8 cellular contexts compared by ENCODE assay signal in the genomic region with DNA sequence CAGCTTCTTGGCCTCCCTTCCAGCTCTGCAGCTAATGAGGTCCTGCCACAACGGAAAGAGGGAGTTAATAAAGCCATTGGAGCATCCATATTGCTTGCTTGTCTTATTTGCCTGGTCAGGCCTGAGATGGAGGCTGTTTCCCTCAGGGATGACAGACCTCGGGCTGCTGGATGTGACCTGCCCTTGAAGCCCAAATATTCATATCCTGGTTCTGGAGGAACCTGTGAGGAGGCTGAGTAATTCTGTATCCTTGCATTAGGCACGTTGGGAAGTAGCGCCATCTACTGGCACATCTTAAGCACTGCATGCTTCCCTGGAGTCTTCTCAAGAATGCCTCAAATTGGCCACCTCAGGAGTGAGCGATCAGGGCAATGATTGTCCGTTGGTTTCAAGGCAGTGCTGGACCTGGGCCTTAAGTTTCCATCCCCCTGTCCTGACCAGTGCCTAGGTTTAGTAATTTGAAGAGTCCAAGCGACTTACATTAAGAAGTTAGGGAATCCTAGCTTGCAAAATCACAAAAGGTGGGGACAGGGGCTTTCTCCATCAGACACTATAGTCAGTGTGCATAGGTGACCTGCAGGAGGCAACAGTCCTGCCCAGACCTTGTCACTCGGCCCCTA. TPM values are rescaled to one million over a fixed set of nuclear protein-coding genes. Genes with fewer than 3 reads are reported as not detected.
DNase-seq lines count a peak whose midpoint lies in the region; ATAC-seq and TF ChIP-seq lines count a peak whose summit lies in the region.

No MANE protein-coding gene starts in this region.

- H3K9ac ChIP-seq in trophoblast cell (ENCODE audit: low read length) = no peak overlapping the region

- no peak overlapping the region for H2BK5ac ChIP-seq in trophoblast cell (ENCODE audit: low read depth, low read length, poor library complexity)

- H2BK12ac ChIP-seq in trophoblast cell (ENCODE audit: low read length) = no peak overlapping the region

- peak; percentile 99 for TF ChIP-seq CTCF in AG04450 (IDR thresholded peaks at IDR 0.05; ENCODE audit: low read depth, low read length)
- TF ChIP-seq CTCF in type B pancreatic cell (conservative IDR thresholded peaks at IDR 0.05) = peak; percentile 98

- H3K79me2 ChIP-seq in trophoblast cell (ENCODE audit: control insufficient read depth, insufficient read depth, low read length, poor library complexity) = no peaks in the 10 kb centered on the region

- no peaks in the 10 kb centered on the region for H3K79me1 ChIP-seq in trophoblast cell (ENCODE audit: low read length)

- H3K4ac ChIP-seq in trophoblast cell (ENCODE audit: low read depth, low read length) = no peak overlapping the region

- H3K36me3 ChIP-seq in trophoblast cell (ENCODE audit: control insufficient read depth in 1 of 2, insufficient read depth in 2 of 2, low read length in 2 of 2) = peaks cover 30 to 42% of the 10 kb centered on the region in 2 experiments

- no CpG with 5 or more reads among the region's 8 CpGs for WGBS in trophoblast cell (ENCODE audit: extremely low coverage, insufficient coverage, insufficient read length)

- no peak overlapping the region for H3K4me3 Mint-ChIP-seq in type B pancreatic cell

- no peak overlapping the region for H2AFZ ChIP-seq in trophoblast cell (ENCODE audit: insufficient read depth, low read length, poor library complexity)

- no peak overlapping the region for H4K8ac ChIP-seq in trophoblast cell (ENCODE audit: low read depth, low read length)

- H4K12ac ChIP-seq in trophoblast cell (ENCODE audit: low read depth, low read length) = no peak overlapping the region

- no peaks in the 10 kb centered on the region for H3K27me3 Mint-ChIP-seq in type B pancreatic cell

- POLR2A ChIA-PET in AG04450 (lab: Yijun Ruan, JAX) = interaction anchor here (0.6 to 4.5 kb wide), 2 partner anchors 49 to 75 kb away, joined by 5 to 37 read pairs; partner anchors contain the start of gene PRDX1

- no peak overlapping the region for H3K23ac ChIP-seq in trophoblast cell (ENCODE audit: low read length)

- no peak overlapping the region for H2AK5ac ChIP-seq in trophoblast cell (ENCODE audit: low read length)

- no peak overlapping the region for H3K14ac ChIP-seq in trophoblast cell (ENCODE audit: low read length)

- DNase-seq in AG04450 (ENCODE audit: low read depth, low spot score) (peak; percentile 58), LoVo (ENCODE audit: low spot score) (peak; percentile 62), SHP77 treated with DMSO at 0.1 percent for 48 hours (lab: John Stamatoyannopoulos, UW) (peak; percentile 27), globus pallidus (ENCODE audit: low spot score) (peak; percentile 72), trophoblast cell (peak; percentile 69 to 93), type B pancreatic cell (ENCODE audit: extremely low spot score, unreplicated experiment) (no peak)
- DNase-seq in activated gamma-delta T cell treated with anti-CD3 and anti-CD28 coated beads, Interleukin-2, amount 50 U/mL, for 16 hours (ENCODE audit: low read depth) = peak; percentile 59

- no peak overlapping the region for H2BK120ac ChIP-seq in trophoblast cell (ENCODE audit: insufficient read depth, low read length, poor library complexity)

- no peak overlapping the region for H3K4me3 ChIP-seq in AG04450 (ENCODE audit: low read depth, low read length)
- no peak overlapping the region for H3K4me3 ChIP-seq in trophoblast cell (ENCODE audit: low read depth, low read length)

- H3K18ac ChIP-seq in trophoblast cell (ENCODE audit: low read length) = no peak overlapping the region

- H3K27ac Mint-ChIP-seq in type B pancreatic cell = no peak overlapping the region

- H3K9me3 ChIP-seq in AG04450 (ENCODE audit: control insufficient read depth, insufficient read depth, low read length) (no peaks in the 10 kb centered on the region), trophoblast cell (ENCODE audit: insufficient read depth, low read depth, low read length) (no peaks in the 10 kb centered on the region)

- H3K4me1 ChIP-seq in trophoblast cell (ENCODE audit: control insufficient read depth in 1 of 2, insufficient read depth in 2 of 2, low read length in 2 of 2) = peaks cover 0 to 4% of the 10 kb centered on the region in 2 experiments

- H3K4me2 ChIP-seq in trophoblast cell (ENCODE audit: low read length) = no peak overlapping the region

- peaks cover 19% of the 10 kb centered on the region for H3K36me3 Mint-ChIP-seq in type B pancreatic cell

- peak; percentile 61 for ATAC-seq in GM18517 (IDR thresholded peaks at IDR 0.05; ENCODE audit: unreplicated experiment)

- no peak overlapping the region for H4K91ac ChIP-seq in trophoblast cell (ENCODE audit: low read depth, low read length)

- CTCF ChIA-PET in AG04450 (lab: Charles Lee) = interaction anchor here (0.5 to 5.2 kb wide), 34 partner anchors 8 to 823 kb away, joined by 3 to 49 read pairs (median 4); partner anchors contain the start of genes CCDC163, MMACHC and NASP

- H3K27me3 ChIP-seq in AG04450 (ENCODE audit: control insufficient read depth, insufficient read depth, low read length) (no peaks in the 10 kb centered on the region), trophoblast cell (ENCODE audit: insufficient read depth, low read length) (no peaks in the 10 kb centered on the region)

- H3K9me3 Mint-ChIP-seq in type B pancreatic cell = no peaks in the 10 kb centered on the region

- no peak overlapping the region for H3K27ac ChIP-seq in AG04450 (ENCODE audit: low read depth, low read length)
- H3K27ac ChIP-seq in trophoblast cell (ENCODE audit: low read depth, low read length) = no peak overlapping the region

- peaks cover 5% of the 10 kb centered on the region for H3K4me1 Mint-ChIP-seq in type B pancreatic cell (ENCODE audit: unreplicated experiment)

RNA-seq across cellular contexts. Expression of gene NASP, which starts 13.8 kb away (rescaled TPM):
- polyA plus RNA-seq in AG04450 (2011; rRNA removed) = 61.9 and 74.8 TPM in 2 replicates
- polyA minus RNA-seq in AG04450 (2011; rRNA and poly(A)+ RNA removed) = 46.2 and 48.5 TPM in 2 replicates
- polyA plus RNA-seq in trophoblast cell (2013) = 129 and 144 TPM in 2 replicates
- total RNA-seq in type B pancreatic cell (ENCODE audit: low replicate concordance) = 104 and 269 TPM in 2 replicates

RNA-seq across cellular contexts. Expression of gene AKR1A1, which starts 19.4 kb away (rescaled TPM):
- polyA plus RNA-seq in AG04450 (2011; rRNA removed) = 150 and 175 TPM in 2 replicates
- 135 and 153 TPM in 2 replicates for polyA minus RNA-seq in AG04450 (2011; rRNA and poly(A)+ RNA removed)
- polyA plus RNA-seq in trophoblast cell (2013) = 105 and 110 TPM in 2 replicates
- total RNA-seq in type B pancreatic cell (ENCODE audit: low replicate concordance) = 179 and 185 TPM in 2 replicates

RNA-seq across cellular contexts. Expression of gene PRDX1, which starts 48.4 kb away (rescaled TPM):
- polyA plus RNA-seq in AG04450 (2011; rRNA removed) = 988 and 1,110 TPM in 2 replicates
- 183 and 255 TPM in 2 replicates for polyA minus RNA-seq in AG04450 (2011; rRNA and poly(A)+ RNA removed)
- 683 and 706 TPM in 2 replicates for polyA plus RNA-seq in trophoblast cell (2013)
- 255 and 335 TPM in 2 replicates for total RNA-seq in type B pancreatic cell (ENCODE audit: low replicate concordance)

RNA-seq across cellular contexts. Expression of gene CCDC17, which starts 53.8 kb away (rescaled TPM):
- 0.19 TPM in 2 replicates for polyA plus RNA-seq in AG04450 (2011; rRNA removed)
- 1.5 and 1.7 TPM in 2 replicates for polyA minus RNA-seq in AG04450 (2011; rRNA and poly(A)+ RNA removed)
- polyA plus RNA-seq in trophoblast cell (2013) = 0.49 and 0.54 TPM in 2 replicates
- 2.0 and 3.6 TPM in 2 replicates for total RNA-seq in type B pancreatic cell (ENCODE audit: low replicate concordance)
